6 cellular contexts compared by ENCODE assay signal in the genomic region with DNA sequence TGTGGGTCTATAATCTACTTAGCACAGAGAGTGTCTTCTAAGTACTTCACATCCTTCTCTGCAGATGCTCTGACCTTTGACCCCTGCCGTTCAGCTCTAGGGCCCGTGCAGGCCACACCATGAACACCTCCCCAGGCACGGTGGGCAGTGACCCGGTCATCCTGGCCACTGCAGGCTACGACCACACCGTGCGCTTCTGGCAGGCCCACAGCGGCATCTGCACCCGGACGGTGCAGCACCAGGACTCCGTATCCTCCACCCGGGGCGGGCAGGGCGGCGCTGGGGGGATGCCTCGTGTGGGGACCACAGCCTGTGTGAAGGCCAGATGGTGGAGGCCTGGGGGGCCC.
DNase-seq lines count a peak whose midpoint lies in the region; ATAC-seq and TF ChIP-seq lines count a peak whose summit lies in the region.

No MANE protein-coding gene starts in this region.

- H3K4me3 ChIP-seq in GM12875 (ENCODE audit: low read depth, low read length) (peak overlapping the region; percentile 100), epithelial cell of esophagus (ENCODE audit: low read length) (peak overlapping the region; percentile 69), skin epidermis (peak overlapping the region; percentile 56 to 82 (median 73))

- in situ Hi-C loops in KBM-7 (cut with MboI; ENCODE audit: low pct_unique_long_range_greater_than_20kb, low sequenced_read_pairs) = no loop called here

- peak; percentile 3 for ATAC-seq in HG03469 (IDR thresholded peaks at IDR 0.05; ENCODE audit: unreplicated experiment)

- peak overlapping the region; percentile 27 to 100 (median 99) for H3K27ac ChIP-seq in skin epidermis

- no peak for DNase-seq in epithelial cell of esophagus (ENCODE audit: low read depth)
- no peak for DNase-seq in stimulated activated CD4-positive, alpha-beta T cell treated with anti-CD3 and anti-CD28 coated beads, Interleukin-1b, Interleukin-23, amount 100 ng/mL, for 48 hours
- DNase-seq in KBM-7 = no peak

- TF ChIP-seq CTCF in GM12875 (IDR thresholded peaks at IDR 0.05; ENCODE audit: borderline replicate concordance, insufficient read depth, low read depth, low read length) = no peak
- no peak for TF ChIP-seq CTCF in epithelial cell of esophagus (IDR thresholded peaks at IDR 0.05; ENCODE audit: insufficient read depth, low read depth, low read length, missing control alignments)
